ENCODE assay signal across 1 cellular context in genomic region chr19:49451430-49452181, GRCh38.
TF ChIP-seq lines count a peak whose summit lies in the region.

Gene PIH1D1 (minus strand): TSS chr19:49451814. CDS start chr19:49451574, 240 bp downstream.

TF ChIP-seq in HepG2, 621 proteins besides CTCF, POLR2A, EP300 and RAD21 (continued from another document and continues in another):
- TF ChIP-seq DBP (CRISPR knock-in tag; IDR thresholded peaks at IDR 0.05; ENCODE audit: not compliant biosample characterization) (no peak), ZNF317 (CRISPR knock-in tag; IDR thresholded peaks at IDR 0.05) (no peak), ZNF580 (CRISPR knock-in tag; IDR thresholded peaks at IDR 0.05; ENCODE audit: borderline replicate concordance, low read depth) (peak; percentile 95; the same call in 1 of the 2 replicates), TEF (CRISPR knock-in tag; IDR thresholded peaks at IDR 0.05) (no peak), ZNF704 (CRISPR knock-in tag; IDR thresholded peaks at IDR 0.05; ENCODE audit: borderline replicate concordance) (no peak; the same call in 1 of the 2 replicates), ZNF17 (CRISPR knock-in tag; IDR thresholded peaks at IDR 0.05) (no peak), ATRX (CRISPR knock-in tag; IDR thresholded peaks at IDR 0.05; ENCODE audit: borderline replicate concordance) (no peak), PHB2 (IDR thresholded peaks at IDR 0.05; ENCODE audit: partially characterized antibody) (no peak), ZFP62 (CRISPR knock-in tag; IDR thresholded peaks at IDR 0.05) (no peak), ATF2 (CRISPR knock-in tag; IDR thresholded peaks at IDR 0.05) (no peak), ZIK1 (CRISPR knock-in tag; IDR thresholded peaks at IDR 0.05; ENCODE audit: borderline replicate concordance, low read depth) (0 out of 2 replicates have a peak, but pooled peaks have one; percentile 20), SRF (IDR thresholded peaks at IDR 0.05; ENCODE audit: low read depth, low read length) (no peak), ZNF724P (CRISPR knock-in tag; IDR thresholded peaks at IDR 0.05; ENCODE audit: borderline replicate concordance) (no peak), CBX2 (IDR thresholded peaks at IDR 0.05; ENCODE audit: low read depth, low read length) (no peak), CBX2 (CRISPR knock-in tag; IDR thresholded peaks at IDR 0.05; ENCODE audit: low read depth) (no peak), KLF9 (CRISPR knock-in tag; IDR thresholded peaks at IDR 0.05; ENCODE audit: low read depth) (no peak), HMG20A (CRISPR knock-in tag; IDR thresholded peaks at IDR 0.05; ENCODE audit: borderline replicate concordance) (no peak), PPARG (CRISPR knock-in tag; conservative IDR thresholded peaks at IDR 0.05) (no peak), SNAPC5 (CRISPR knock-in tag; IDR thresholded peaks at IDR 0.05; ENCODE audit: borderline replicate concordance) (no peak), SYNCRIP (IDR thresholded peaks at IDR 0.05; ENCODE audit: insufficient read depth, low read depth, low read length) (no peak), ZEB1 (IDR thresholded peaks at IDR 0.05; ENCODE audit: insufficient replicate concordance, low read depth) (no peak), ZNF251 (CRISPR knock-in tag; IDR thresholded peaks at IDR 0.05) (no peak), GATA4 (IDR thresholded peaks at IDR 0.05; ENCODE audit: borderline replicate concordance, low read depth) (no peak), MTERF4 (CRISPR knock-in tag; IDR thresholded peaks at IDR 0.05) (0 out of 2 replicates have a peak, but pooled peaks have one; percentile 36), ZNF24 (IDR thresholded peaks at IDR 0.05) (no peak), ZNF574 (CRISPR knock-in tag; IDR thresholded peaks at IDR 0.05) (peak; percentile 88), ATF1 (CRISPR knock-in tag; IDR thresholded peaks at IDR 0.05) (no peak), PCBP1 (IDR thresholded peaks at IDR 0.05; ENCODE audit: borderline replicate concordance, low read depth, low read length) (no peak), ZBTB7B (CRISPR knock-in tag; IDR thresholded peaks at IDR 0.05) (0 out of 2 replicates have a peak, but pooled peaks have one; percentile 26), MIER3 (CRISPR knock-in tag; IDR thresholded peaks at IDR 0.05; ENCODE audit: borderline replicate concordance) (no peak), NFKBIZ (CRISPR knock-in tag; IDR thresholded peaks at IDR 0.05) (0 out of 2 replicates have a peak, but pooled peaks have one; percentile 24), MYNN (CRISPR knock-in tag; IDR thresholded peaks at IDR 0.05; ENCODE audit: low read depth) (no peak; the same call in 1 of the 2 replicates), RERE (CRISPR knock-in tag; IDR thresholded peaks at IDR 0.05; ENCODE audit: low read depth) (peak; percentile 27; the same call in 1 of the 2 replicates), ZNF781 (CRISPR knock-in tag; IDR thresholded peaks at IDR 0.05; ENCODE audit: borderline replicate concordance, not compliant biosample characterization) (peak; percentile 64), ZSCAN12 (CRISPR knock-in tag; IDR thresholded peaks at IDR 0.05) (no peak), ZNF776 (CRISPR knock-in tag; IDR thresholded peaks at IDR 0.05) (no peak)
